ENCODE assay signal across 17 cellular contexts in genomic region chr20:51514836-51515235, GRCh38. TPM values are rescaled to one million over a fixed set of nuclear protein-coding genes. Genes with fewer than 3 reads are reported as not detected.
DNase-seq lines count a peak whose midpoint lies in the region; ATAC-seq lines count a peak whose summit lies in the region.
"Had no signal": no experiment of that assay in that cellular context is flagged by ENCODE, and none has a peak within 500 bp of the region (broad histone marks: within the 10 kb centered on the region; RNA-seq: fewer than 3 reads in every experiment).

No MANE protein-coding gene starts in this region.

- no peak for ATAC-seq in stimulated activated naive CD8-positive, alpha-beta T cell treated with anti-CD3 and anti-CD28 coated beads, Interleukin-15, Interleukin-2, amounts not matched to agents 100 U/mL and 50 U/mL, for 24 hours
- no peak for ATAC-seq in effector memory CD8-positive, alpha-beta T cell (replicated peaks)
- ATAC-seq in stimulated activated effector memory CD8-positive, alpha-beta T cell treated with anti-CD3 and anti-CD28 coated beads, Interleukin-12 subunit alpha, Interleukin-12 subunit beta, amount 100 ng/mL, for 72 hours: no peak
- ATAC-seq: A549, HCT116, Panc1 had no signal

- POLR2A ChIA-PET in activated CD4-positive, alpha-beta memory T cell treated with anti-CD3 and anti-CD28 coated beads, Interleukin-2, amount 10 ng/mL, durations not matched to agents 7 days and 5 days (lab: Charles Lee): interaction anchor here (1.4 to 4.1 kb wide), 5 partner anchors 12 to 27 kb away, joined by 3 to 32 read pairs (median 19); partner anchors contain the start of gene NFATC2
- POLR2A ChIA-PET in activated CD4-positive, alpha-beta memory T cell treated with anti-CD3 and anti-CD28 coated beads for 36 hours (lab: Charles Lee): interaction anchor here (1.3 to 1.8 kb wide), 5 partner anchors 13 to 35 kb away, joined by 3 to 6 read pairs (median 4); partner anchors contain the start of gene NFATC2

- intact Hi-C loops in activated CD4-positive, alpha-beta memory T cell treated with anti-CD3 and anti-CD28 coated beads for 36 hours (cut with micrococcal nuclease): no loop called here

- DNase-seq in activated CD4-positive, alpha-beta memory T cell treated with anti-CD3 and anti-CD28 coated beads, Interleukin-2, amount 10 ng/mL, durations not matched to agents 7 days and 5 days: no peak
- no peak for DNase-seq in activated CD4-positive, alpha-beta memory T cell treated with anti-CD3 and anti-CD28 coated beads for 36 hours
- no peak for DNase-seq in stimulated activated naive CD8-positive, alpha-beta T cell treated with anti-CD3 and anti-CD28 coated beads, Interleukin-15, Interleukin-2, amounts not matched to agents 100 U/mL and 50 U/mL, for 24 hours
- DNase-seq in effector memory CD8-positive, alpha-beta T cell: no peak
- DNase-seq in stimulated activated effector memory CD8-positive, alpha-beta T cell treated with anti-CD3 and anti-CD28 coated beads, Interleukin-12 subunit alpha, Interleukin-12 subunit beta, amount 100 ng/mL, for 72 hours (ENCODE audit: low spot score in 2 of 2): no peak
- DNase-seq in SHP77 (lab: John Stamatoyannopoulos, UW): no peak
- DNase-seq in NCI-H1105 (lab: John Stamatoyannopoulos, UW): no peak
- DNase-seq: DMS79 treated with DMSO at 0.1 percent for 48 hours, IMR-90, MV-4-11, NCI-H1436, NCI-H2029 treated with DMSO at 0.1 percent for 48 hours, NCI-H510A had no signal

- H3K27me3 Mint-ChIP-seq in activated CD4-positive, alpha-beta memory T cell treated with anti-CD3 and anti-CD28 coated beads, Interleukin-2, amount 10 ng/mL, durations not matched to agents 7 days and 5 days: no peaks in the 10 kb centered on the region
- no peaks in the 10 kb centered on the region for H3K27me3 Mint-ChIP-seq in activated CD4-positive, alpha-beta memory T cell treated with anti-CD3 and anti-CD28 coated beads for 36 hours
- H3K27me3 Mint-ChIP-seq in stimulated activated naive CD8-positive, alpha-beta T cell treated with anti-CD3 and anti-CD28 coated beads, Interleukin-15, Interleukin-2, amounts not matched to agents 100 ng/mL and 50 ng/mL, for 24 hours: no peaks in the 10 kb centered on the region
- H3K27me3 Mint-ChIP-seq in effector memory CD8-positive, alpha-beta T cell: no peaks in the 10 kb centered on the region

- H3K4me3 Mint-ChIP-seq in activated CD4-positive, alpha-beta memory T cell treated with anti-CD3 and anti-CD28 coated beads, Interleukin-2, amount 10 ng/mL, durations not matched to agents 7 days and 5 days: no peak overlapping the region
- no peak overlapping the region for H3K4me3 Mint-ChIP-seq in activated CD4-positive, alpha-beta memory T cell treated with anti-CD3 and anti-CD28 coated beads for 36 hours
- no peak overlapping the region for H3K4me3 Mint-ChIP-seq in stimulated activated naive CD8-positive, alpha-beta T cell treated with anti-CD3 and anti-CD28 coated beads, Interleukin-15, Interleukin-2, amounts not matched to agents 100 ng/mL and 50 ng/mL, for 24 hours
- peak overlapping the region; percentile 32 to 38 for H3K4me3 Mint-ChIP-seq in effector memory CD8-positive, alpha-beta T cell
- no peak overlapping the region for H3K4me3 Mint-ChIP-seq in stimulated activated effector memory CD8-positive, alpha-beta T cell treated with anti-CD3 and anti-CD28 coated beads, Interleukin-12 subunit alpha, Interleukin-12 subunit beta, amount 100 ng/mL, for 72 hours

- H3K27ac Mint-ChIP-seq in activated CD4-positive, alpha-beta memory T cell treated with anti-CD3 and anti-CD28 coated beads, Interleukin-2, amount 10 ng/mL, durations not matched to agents 7 days and 5 days: peak overlapping the region; percentile 33
- H3K27ac Mint-ChIP-seq in activated CD4-positive, alpha-beta memory T cell treated with anti-CD3 and anti-CD28 coated beads for 36 hours: no peak overlapping the region
- H3K27ac Mint-ChIP-seq in stimulated activated naive CD8-positive, alpha-beta T cell treated with anti-CD3 and anti-CD28 coated beads, Interleukin-15, Interleukin-2, amounts not matched to agents 100 ng/mL and 50 ng/mL, for 24 hours: peak overlapping the region; percentile 21
- H3K27ac Mint-ChIP-seq in effector memory CD8-positive, alpha-beta T cell: peak overlapping the region; percentile 61 to 73
- peak overlapping the region; percentile 63 for H3K27ac Mint-ChIP-seq in stimulated activated effector memory CD8-positive, alpha-beta T cell treated with anti-CD3 and anti-CD28 coated beads, Interleukin-12 subunit alpha, Interleukin-12 subunit beta, amount 100 ng/mL, for 72 hours

- peaks cover 74% of the 10 kb centered on the region for H3K4me1 Mint-ChIP-seq in activated CD4-positive, alpha-beta memory T cell treated with anti-CD3 and anti-CD28 coated beads, Interleukin-2, amount 10 ng/mL, durations not matched to agents 7 days and 5 days
- H3K4me1 Mint-ChIP-seq in activated CD4-positive, alpha-beta memory T cell treated with anti-CD3 and anti-CD28 coated beads for 36 hours (ENCODE audit: low read depth): peaks cover 79% of the 10 kb centered on the region
- H3K4me1 Mint-ChIP-seq in stimulated activated naive CD8-positive, alpha-beta T cell treated with anti-CD3 and anti-CD28 coated beads, Interleukin-15, Interleukin-2, amounts not matched to agents 100 ng/mL and 50 ng/mL, for 24 hours (ENCODE audit: low read depth): peaks cover 76% of the 10 kb centered on the region
- peaks cover 48 to 71% of the 10 kb centered on the region in 2 donors for H3K4me1 Mint-ChIP-seq in effector memory CD8-positive, alpha-beta T cell (ENCODE audit: low read depth in 2 of 2)
- H3K4me1 Mint-ChIP-seq in stimulated activated effector memory CD8-positive, alpha-beta T cell treated with anti-CD3 and anti-CD28 coated beads, Interleukin-12 subunit alpha, Interleukin-12 subunit beta, amount 100 ng/mL, for 72 hours: peaks cover 69% of the 10 kb centered on the region

- H3K9me3 Mint-ChIP-seq in activated CD4-positive, alpha-beta memory T cell treated with anti-CD3 and anti-CD28 coated beads, Interleukin-2, amount 10 ng/mL, durations not matched to agents 7 days and 5 days: no peaks in the 10 kb centered on the region
- H3K9me3 Mint-ChIP-seq in activated CD4-positive, alpha-beta memory T cell treated with anti-CD3 and anti-CD28 coated beads for 36 hours: no peaks in the 10 kb centered on the region
- H3K9me3 Mint-ChIP-seq in stimulated activated naive CD8-positive, alpha-beta T cell treated with anti-CD3 and anti-CD28 coated beads, Interleukin-15, Interleukin-2, amounts not matched to agents 100 ng/mL and 50 ng/mL, for 24 hours: no peaks in the 10 kb centered on the region
- no peaks in the 10 kb centered on the region for H3K9me3 Mint-ChIP-seq in effector memory CD8-positive, alpha-beta T cell
- H3K9me3 Mint-ChIP-seq in stimulated activated effector memory CD8-positive, alpha-beta T cell treated with anti-CD3 and anti-CD28 coated beads, Interleukin-12 subunit alpha, Interleukin-12 subunit beta, amount 100 ng/mL, for 72 hours: no peaks in the 10 kb centered on the region

- H3K36me3 Mint-ChIP-seq in activated CD4-positive, alpha-beta memory T cell treated with anti-CD3 and anti-CD28 coated beads, Interleukin-2, amount 10 ng/mL, durations not matched to agents 7 days and 5 days (ENCODE audit: low read depth): peaks cover 87% of the 10 kb centered on the region
- peaks cover 68% of the 10 kb centered on the region for H3K36me3 Mint-ChIP-seq in activated CD4-positive, alpha-beta memory T cell treated with anti-CD3 and anti-CD28 coated beads for 36 hours
- peaks cover 79% of the 10 kb centered on the region for H3K36me3 Mint-ChIP-seq in stimulated activated naive CD8-positive, alpha-beta T cell treated with anti-CD3 and anti-CD28 coated beads, Interleukin-15, Interleukin-2, amounts not matched to agents 100 ng/mL and 50 ng/mL, for 24 hours (ENCODE audit: low read depth)
- peaks cover 78% of the 10 kb centered on the region for H3K36me3 Mint-ChIP-seq in effector memory CD8-positive, alpha-beta T cell (ENCODE audit: insufficient read depth)
- peaks cover 98% of the 10 kb centered on the region for H3K36me3 Mint-ChIP-seq in stimulated activated effector memory CD8-positive, alpha-beta T cell treated with anti-CD3 and anti-CD28 coated beads, Interleukin-12 subunit alpha, Interleukin-12 subunit beta, amount 100 ng/mL, for 72 hours

- CTCF ChIA-PET in activated CD4-positive, alpha-beta memory T cell treated with anti-CD3 and anti-CD28 coated beads, Interleukin-2, amount 10 ng/mL, durations not matched to agents 7 days and 5 days (lab: Charles Lee): interaction anchor here (1.1 to 1.9 kb wide), 2 partner anchors 20 to 129 kb away, joined by 3 to 8 read pairs; no protein-coding TSS in a partner anchor
- CTCF ChIA-PET in activated CD4-positive, alpha-beta memory T cell treated with anti-CD3 and anti-CD28 coated beads for 36 hours (lab: Charles Lee): interaction anchor here (1.6 to 1.7 kb wide), 2 partner anchors 27 to 129 kb away, joined by 3 to 5 read pairs; partner anchors contain the start of gene NFATC2

RNA-seq across cellular contexts. Expression of gene NFATC2, which starts 27.7 kb away (rescaled TPM):
- 10 to 100 TPM; 53.3 to 56.9 TPM for total RNA-seq in activated CD4-positive, alpha-beta memory T cell treated with anti-CD3 and anti-CD28 coated beads, Interleukin-2, amount 10 ng/mL, durations not matched to agents 7 days and 5 days
- 10 to 100 TPM; 35.8 to 36.5 TPM for total RNA-seq in activated CD4-positive, alpha-beta memory T cell treated with anti-CD3 and anti-CD28 coated beads for 36 hours

Comparison
In these comparisons a context has a peak if more than half of its experiments do, and no peak if none do; other contexts are left out.
1. H3K4me3 Mint-ChIP-seq: peak in effector memory CD8-positive, alpha-beta T cell (2 of 2); none in activated CD4-positive, alpha-beta memory T cell treated with anti-CD3 and anti-CD28 coated beads, Interleukin-2, amount 10 ng/mL, durations not matched to agents 7 days and 5 days (single experiment), activated CD4-positive, alpha-beta memory T cell treated with anti-CD3 and anti-CD28 coated beads for 36 hours (single experiment), stimulated activated naive CD8-positive, alpha-beta T cell treated with anti-CD3 and anti-CD28 coated beads, Interleukin-15, Interleukin-2, amounts not matched to agents 100 ng/mL and 50 ng/mL, for 24 hours (single experiment) and stimulated activated effector memory CD8-positive, alpha-beta T cell treated with anti-CD3 and anti-CD28 coated beads, Interleukin-12 subunit alpha, Interleukin-12 subunit beta, amount 100 ng/mL, for 72 hours (single experiment).